Comparison of ENCODE assay signal across 13 cellular contexts in the genomic region with DNA sequence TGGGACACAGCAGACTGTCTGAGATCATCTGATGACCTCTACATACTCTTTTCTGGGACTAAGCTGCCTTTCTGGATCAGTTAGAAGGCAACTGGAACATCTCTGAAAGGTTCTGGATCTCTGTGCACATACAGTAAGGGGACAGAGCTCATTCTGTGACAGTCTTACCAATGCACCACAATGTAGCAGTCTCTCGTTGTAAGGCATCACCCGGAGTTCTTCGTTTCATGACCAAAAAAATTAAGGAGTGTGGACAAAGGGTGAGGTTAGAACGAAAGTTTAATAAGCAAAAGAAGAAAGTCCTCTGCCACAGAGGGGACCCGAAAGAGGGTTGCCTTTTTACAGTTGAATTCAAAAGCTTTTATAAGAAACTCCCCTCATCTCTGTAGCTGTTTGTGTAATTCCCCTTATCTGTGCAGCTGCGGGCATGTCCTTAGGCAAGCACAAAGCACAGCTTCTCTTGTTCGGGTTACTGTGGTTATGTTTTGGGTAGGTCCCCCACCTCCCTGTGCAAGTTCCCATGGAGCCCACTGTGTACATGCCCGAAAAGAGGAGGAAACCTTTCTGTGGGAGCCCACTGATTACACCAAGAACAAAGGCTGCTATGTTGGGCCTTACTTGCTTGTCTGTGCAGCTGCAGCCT. TPM values are rescaled to one million over a fixed set of nuclear protein-coding genes. Genes with fewer than 3 reads are reported as not detected.
A peak's percentile ranks its signal among the peaks of the same experiment; 100 is the strongest.
DNase-seq lines count a peak whose midpoint lies in the region; ATAC-seq and TF ChIP-seq lines count a peak whose summit lies in the region.
"Had no signal": no experiment of that assay in that cellular context is flagged by ENCODE, and none has a peak within 500 bp of the region (broad histone marks: within the 10 kb centered on the region; RNA-seq: fewer than 3 reads in every experiment).

No MANE protein-coding gene starts in this region.

- peak; percentile 74 for ATAC-seq in GM18858 (IDR thresholded peaks at IDR 0.05; ENCODE audit: unreplicated experiment)
- peak; percentile 84 for ATAC-seq in HG02571 (IDR thresholded peaks at IDR 0.05; ENCODE audit: unreplicated experiment)

- H3K79me1 ChIP-seq in neuronal stem cell (ENCODE audit: low read depth, low read length), result no peaks in the 10 kb centered on the region

- no peak overlapping the region for H3K4me3 Mint-ChIP-seq in endothelial cell (ENCODE audit: unreplicated experiment)
- H3K4me3 Mint-ChIP-seq: CD8-positive, alpha-beta memory T cell had no signal

- H3K9ac ChIP-seq in neuronal stem cell (ENCODE audit: low read depth, low read length, poor library complexity), result no peak overlapping the region

- no peaks in the 10 kb centered on the region for H3K9me3 Mint-ChIP-seq in endothelial cell (ENCODE audit: unreplicated experiment)

- H2BK120ac ChIP-seq in neuronal stem cell (ENCODE audit: low read depth, low read length), result no peak overlapping the region

- H3K36me3 ChIP-seq in neuronal stem cell (replicated peaks in 1 of 2; ENCODE audit: control insufficient read depth in 2 of 2, insufficient read depth in 2 of 2, low read length in 2 of 2), result no peaks in the 10 kb centered on the region
- H3K36me3 ChIP-seq: upper lobe of left lung had no signal

- H2AK5ac ChIP-seq in neuronal stem cell (ENCODE audit: low read depth, low read length), result no peak overlapping the region

- H4K91ac ChIP-seq in neuronal stem cell (ENCODE audit: low read depth, low read length, poor library complexity), result no peak overlapping the region

- no peak overlapping the region for H3K27ac Mint-ChIP-seq in endothelial cell (ENCODE audit: unreplicated experiment)
- H3K27ac Mint-ChIP-seq: CD8-positive, alpha-beta memory T cell had no signal

- H3K4me2 ChIP-seq in neuronal stem cell (ENCODE audit: insufficient read depth, low read length, poor library complexity, severe bottlenecking), result no peak overlapping the region

- peak; percentile 78 for DNase-seq in Jurkat, Clone E6-1 (ENCODE audit: low read depth, low spot score)
- DNase-seq in neuronal stem cell (ENCODE audit: low spot score), result no peak
- DNase-seq in NCI-H446 (lab: John Stamatoyannopoulos, UW), result no peak
- no peak for DNase-seq in GOT3 (lab: John Stamatoyannopoulos, UW)
- no peak for DNase-seq in amniotic stem cell (lab: John Stamatoyannopoulos, UW)
- DNase-seq in endothelial cell (ENCODE audit: low spot score), result no peak
- DNase-seq: activated T-cell treated with anti-CD3 and anti-CD28 coated beads for 4 hours; CD8-positive, alpha-beta memory T cell; central memory CD4-positive, alpha-beta T cell; stimulated activated CD4-positive, alpha-beta T cell treated with anti-CD3 and anti-CD28 coated beads, Interleukin-4, amount 100 ng/mL, for 4 hours; upper lobe of left lung had no signal

- H3K4ac ChIP-seq in neuronal stem cell (ENCODE audit: low read length), result no peak overlapping the region

- peaks cover 0 to 3% of the 10 kb centered on the region in 2 donors for H3K4me1 ChIP-seq in neuronal stem cell (ENCODE audit: control insufficient read depth in 2 of 2, insufficient read depth in 1 of 2, low read depth in 1 of 2, low read length in 2 of 2)
- H3K4me1 ChIP-seq: upper lobe of left lung had no signal

- no peaks in the 10 kb centered on the region for H3K9me3 ChIP-seq in neuronal stem cell (replicated peaks in 1 of 2; ENCODE audit: control insufficient read depth in 2 of 2, insufficient read depth in 1 of 2, low read depth in 1 of 2, low read length in 2 of 2)
- H3K9me3 ChIP-seq: upper lobe of left lung had no signal

- H2BK5ac ChIP-seq in neuronal stem cell (ENCODE audit: low read length), result no peak overlapping the region

- H2BK12ac ChIP-seq in neuronal stem cell (ENCODE audit: low read length), result no peak overlapping the region

- H2AFZ ChIP-seq in neuronal stem cell (ENCODE audit: low read length), result no peak overlapping the region

- TF ChIP-seq CTCF in endothelial cell (IDR thresholded peaks at IDR 0.05; ENCODE audit: unreplicated experiment), result no peak

- no peak overlapping the region for H3K27ac ChIP-seq in neuronal stem cell (replicated peaks; ENCODE audit: low read length)
- H3K27ac ChIP-seq: upper lobe of left lung had no signal

- H3K18ac ChIP-seq in neuronal stem cell (ENCODE audit: low read length), result peak overlapping the region; percentile 69

- no peaks in the 10 kb centered on the region for H3K27me3 Mint-ChIP-seq in endothelial cell (ENCODE audit: unreplicated experiment)

- H3K23ac ChIP-seq in neuronal stem cell (ENCODE audit: low read depth, low read length, poor library complexity), result no peak overlapping the region

- no peak overlapping the region for H3K4me3 ChIP-seq in Jurkat, Clone E6-1 (ENCODE audit: low read length)
- no peak overlapping the region for H3K4me3 ChIP-seq in neuronal stem cell (ENCODE audit: low read length in 2 of 2)
- H3K4me3 ChIP-seq: upper lobe of left lung had no signal

- H3K4me1 Mint-ChIP-seq in endothelial cell (ENCODE audit: unreplicated experiment), result no peaks in the 10 kb centered on the region

- H4K8ac ChIP-seq in neuronal stem cell (ENCODE audit: low read depth, low read length), result no peak overlapping the region

- no peak overlapping the region for H2BK15ac ChIP-seq in neuronal stem cell (ENCODE audit: low read length)

- WGBS in neuronal stem cell (ENCODE audit: extremely low coverage in 2 of 2, insufficient read length in 2 of 2, insufficient replicate concordance in 1 of 2), 2 donors, result no CpG with 5 or more reads among the region's 8 CpGs

- H3K36me3 Mint-ChIP-seq in endothelial cell (ENCODE audit: low read depth, unreplicated experiment), result no peaks in the 10 kb centered on the region
- H3K36me3 Mint-ChIP-seq: CD8-positive, alpha-beta memory T cell had no signal

- no peak overlapping the region for H3K14ac ChIP-seq in neuronal stem cell (ENCODE audit: low read length)

- no peaks in the 10 kb centered on the region for H3K27me3 ChIP-seq in neuronal stem cell (ENCODE audit: control insufficient read depth in 3 of 3, insufficient read depth in 3 of 3, low read depth in 1 of 3, low read length in 3 of 3)
- H3K27me3 ChIP-seq: upper lobe of left lung had no signal

RNA-seq across cellular contexts. Expression of gene CACNA1E, which starts 53.2 kb away (rescaled TPM):
- polyA plus RNA-seq in Jurkat, Clone E6-1 (2012; ENCODE audit: insufficient read depth, insufficient read length), result not detected
- 0.61 TPM for polyA plus RNA-seq in neuronal stem cell (2013, experiment 1 of 2)
- 0.40 TPM for polyA plus RNA-seq in neuronal stem cell (2013, experiment 2 of 2)
- 0.31 TPM for total RNA-seq in endothelial cell (ENCODE audit: unreplicated experiment)
- total RNA-seq: CD8-positive, alpha-beta memory T cell had no signal
- polyA plus RNA-seq: CD8-positive, alpha-beta memory T cell had no signal
